In genomic region chr17:73482674-73483293, GRCh38 we compare ENCODE assay signal across 21 cellular contexts.
"Had no signal": no experiment of that assay in that cellular context is flagged by ENCODE, and none has a peak within 500 bp of the region (broad histone marks: within the 10 kb centered on the region; RNA-seq: fewer than 3 reads in every experiment).

No MANE protein-coding gene starts in this region.

- H3K9me3 ChIP-seq: prostate gland, testis had no signal

- H3K9ac ChIP-seq: neural progenitor cell had no signal

- H3K27me3 Mint-ChIP-seq: activated CD4-positive, alpha-beta T cell treated with anti-CD3 and anti-CD28 coated beads, Interleukin-2, amount 10 ng/mL, durations not matched to agents 7 days and 5 days; activated naive CD8-positive, alpha-beta T cell treated with anti-CD3 and anti-CD28 coated beads, Interleukin-2, amount 50 U/mL, for 24 hours had no signal

- ATAC-seq: activated CD8-positive, alpha-beta T cell treated with anti-CD3 and anti-CD28 coated beads, Interleukin-2, amount 10 ng/mL, durations not matched to agents 7 days and 5 days; activated naive CD8-positive, alpha-beta T cell treated with anti-CD3 and anti-CD28 coated beads, Interleukin-2, amount 50 U/mL, for 24 hours; foreskin keratinocyte; left lobe of liver; naive thymus-derived CD8-positive, alpha-beta T cell; stimulated activated effector memory CD8-positive, alpha-beta T cell treated with anti-CD3 and anti-CD28 coated beads, Interleukin-12 subunit alpha, Interleukin-12 subunit beta, amount 100 ng/mL, for 72 hours had no signal

- H3K27ac Mint-ChIP-seq: activated CD4-positive, alpha-beta T cell treated with anti-CD3 and anti-CD28 coated beads, Interleukin-2, amount 10 ng/mL, durations not matched to agents 7 days and 5 days; activated CD8-positive, alpha-beta T cell treated with anti-CD3 and anti-CD28 coated beads, Interleukin-2, amount 10 ng/mL, durations not matched to agents 7 days and 5 days; activated naive CD8-positive, alpha-beta T cell treated with anti-CD3 and anti-CD28 coated beads, Interleukin-2, amount 50 U/mL, for 24 hours; activated T-helper 1 cell treated with anti-CD3 and anti-CD28 coated beads, Interleukin-12 subunit alpha, Interleukin-12 subunit beta, Interleukin-2, Interleukin-4 antibody, amounts not matched to agents 30 ng/mL and 10 ng/mL and 1 ng/mL, durations not matched to agents 14 hours and 24 hours and 36 hours; neural progenitor cell; stimulated activated effector memory CD8-positive, alpha-beta T cell treated with anti-CD3 and anti-CD28 coated beads, Interleukin-12 subunit alpha, Interleukin-12 subunit beta, amount 100 ng/mL, for 72 hours had no signal

- H3K4me1 Mint-ChIP-seq: activated CD4-positive, alpha-beta T cell treated with anti-CD3 and anti-CD28 coated beads, Interleukin-2, amount 10 ng/mL, durations not matched to agents 7 days and 5 days; activated naive CD8-positive, alpha-beta T cell treated with anti-CD3 and anti-CD28 coated beads, Interleukin-2, amount 50 U/mL, for 24 hours; stimulated activated effector memory CD8-positive, alpha-beta T cell treated with anti-CD3 and anti-CD28 coated beads, Interleukin-12 subunit alpha, Interleukin-12 subunit beta, amount 100 ng/mL, for 72 hours had no signal

- H3K4me2 ChIP-seq: neural progenitor cell had no signal

- H3K4me3 Mint-ChIP-seq: activated CD4-positive, alpha-beta T cell treated with anti-CD3 and anti-CD28 coated beads, Interleukin-2, amount 10 ng/mL, durations not matched to agents 7 days and 5 days; activated CD8-positive, alpha-beta T cell treated with anti-CD3 and anti-CD28 coated beads, Interleukin-2, amount 10 ng/mL, durations not matched to agents 7 days and 5 days; activated naive CD8-positive, alpha-beta T cell treated with anti-CD3 and anti-CD28 coated beads, Interleukin-2, amount 50 U/mL, for 24 hours; activated T-helper 1 cell treated with anti-CD3 and anti-CD28 coated beads, Interleukin-12 subunit alpha, Interleukin-12 subunit beta, Interleukin-2, Interleukin-4 antibody, amounts not matched to agents 30 ng/mL and 10 ng/mL and 1 ng/mL, durations not matched to agents 14 hours and 24 hours and 36 hours; neural progenitor cell; stimulated activated effector memory CD8-positive, alpha-beta T cell treated with anti-CD3 and anti-CD28 coated beads, Interleukin-12 subunit alpha, Interleukin-12 subunit beta, amount 100 ng/mL, for 72 hours had no signal

- H3K36me3 ChIP-seq: neural progenitor cell, prostate gland, uterus had no signal

- H3K36me3 Mint-ChIP-seq: stimulated activated effector memory CD8-positive, alpha-beta T cell treated with anti-CD3 and anti-CD28 coated beads, Interleukin-12 subunit alpha, Interleukin-12 subunit beta, amount 100 ng/mL, for 72 hours had no signal

- FAIRE-seq: endometrium, kidney had no signal

- H3K4me3 ChIP-seq: lung, neural progenitor cell, prostate gland, testis, uterus had no signal

- DNase-seq: activated CD4-positive, alpha-beta T cell treated with anti-CD3 and anti-CD28 coated beads, Interleukin-2, amount 10 ng/mL, durations not matched to agents 7 days and 5 days; activated CD4-positive, CD25-positive, alpha-beta regulatory T cell treated with anti-CD3 and anti-CD28 coated beads, Interleukin-2, amount 50 U/mL, for 72 hours; activated CD8-positive, alpha-beta T cell treated with anti-CD3 and anti-CD28 coated beads, Interleukin-2, amount 10 ng/mL, durations not matched to agents 7 days and 5 days; activated gamma-delta T cell; activated naive CD4-positive, alpha-beta T cell treated with anti-CD3 and anti-CD28 coated beads, Interleukin-2, amount 50 U/mL, for 16 hours; activated naive CD8-positive, alpha-beta T cell treated with anti-CD3 and anti-CD28 coated beads, Interleukin-2, amount 50 U/mL, for 24 hours; cerebellar nuclear complex; foreskin keratinocyte; kidney; stimulated activated CD4-positive, alpha-beta T cell treated with anti-CD3 and anti-CD28 coated beads, Interleukin-1b, Interleukin-23, amount 100 ng/mL, for 48 hours; testis; trophoblast cell; uterus had no signal

- H3K4me1 ChIP-seq: foreskin keratinocyte, prostate gland, uterus had no signal

- H3K27ac ChIP-seq: foreskin keratinocyte, neural progenitor cell, prostate gland, testis, uterus had no signal

- H3K27me3 ChIP-seq: foreskin keratinocyte, neural progenitor cell, testis, uterus had no signal
